In the genomic region with DNA sequence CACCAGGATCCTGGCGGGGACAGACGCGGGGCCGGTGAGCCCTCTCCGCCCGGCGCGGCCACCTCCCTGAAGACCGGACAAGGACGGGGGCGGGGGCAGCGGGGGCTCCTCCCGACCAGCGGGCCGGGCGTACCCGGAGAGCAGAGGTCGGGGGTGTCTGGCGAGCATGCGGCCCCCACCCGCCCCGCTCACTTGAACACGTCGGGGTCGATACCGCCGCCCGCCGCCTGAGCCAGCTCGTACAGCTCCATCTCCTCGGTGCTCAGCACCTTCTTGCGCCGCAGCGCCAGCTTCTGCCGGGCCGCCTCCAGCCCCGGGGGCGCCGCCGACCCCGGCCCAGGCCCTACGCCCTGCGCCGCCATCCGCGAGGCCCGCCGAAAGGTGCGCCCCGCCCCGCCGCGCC, we compare ENCODE assay signal across 8 cellular contexts. TPM values are rescaled to one million over a fixed set of nuclear protein-coding genes. Genes with fewer than 3 reads are reported as not detected.
DNase-seq lines count a peak whose midpoint lies in the region; ATAC-seq and TF ChIP-seq lines count a peak whose summit lies in the region.
"Not testable (repeated sequence)": the region's sequence is repeated elsewhere in the genome, so short reads cannot be mapped to it uniquely, and the experiment has no call there.

Gene MZT2A (minus strand): TSS at position 383 of the 403 bp plus-strand sequence. CDS start 21 bp downstream, at position 362.

- H3K36me3 ChIP-seq in thyroid gland, result not testable (repeated sequence)

- ATAC-seq in GM21786 (IDR thresholded peaks at IDR 0.05; ENCODE audit: unreplicated experiment) (peak; percentile 1), HG03469 (IDR thresholded peaks at IDR 0.05; ENCODE audit: unreplicated experiment) (peak; percentile 0), left ventricle myocardium superior (peak; percentile 0)
- not testable (repeated sequence) for ATAC-seq in central memory CD8-positive, alpha-beta T cell (replicated peaks; ENCODE audit: extremely low read depth, poor library complexity, severe bottlenecking)

- peaks cover 26% of the 10 kb centered on the region for H3K4me1 Mint-ChIP-seq in T-helper 2 cell treated with Interferon-gamma antibody and Interleukin-4, amounts not matched to agents 5 μg/mL and 100 μg/mL, for 36 hours (ENCODE audit: low read depth)
- peaks cover 45% of the 10 kb centered on the region for H3K4me1 Mint-ChIP-seq in central memory CD8-positive, alpha-beta T cell
- H3K4me1 Mint-ChIP-seq in neural crest cell, result peaks cover 21% of the 10 kb centered on the region

- intact Hi-C loops in left ventricle myocardium superior (cut with micrococcal nuclease); thyroid gland (cut with DNase I): not testable (repeated sequence)

- peak within 1 kb of the TSS; percentile 99 for H3K4me3 ChIP-seq in GM12864 (ENCODE audit: low read depth, low read length)
- peak within 1 kb of the TSS; percentile 21 to 80 (median 67) for H3K4me3 ChIP-seq in thyroid gland (replicated peaks in 1 of 3)

- DNase-seq in GM12864 (ENCODE audit: low read depth); T-helper 2 cell treated with Interferon-gamma antibody and Interleukin-4, amounts not matched to agents 5 μg/mL and 100 μg/mL, for 36 hours (ENCODE audit: low spot score); central memory CD8-positive, alpha-beta T cell (ENCODE audit: low spot score in 2 of 2); left ventricle myocardium superior; neural crest cell (ENCODE audit: low read depth, low spot score): not testable (repeated sequence)
- DNase-seq in thyroid gland, result peak in 1 of 2 donors; percentile 37

- TF ChIP-seq CTCF in GM12864 (IDR thresholded peaks at IDR 0.05; ENCODE audit: low read depth, low read length, missing control alignments); neural crest cell (conservative IDR thresholded peaks at IDR 0.05); thyroid gland (IDR thresholded peaks at IDR 0.05): not testable (repeated sequence)

- not testable (repeated sequence) for H3K9me3 ChIP-seq in thyroid gland

- H3K4me1 ChIP-seq in thyroid gland, result peaks cover 24 to 46% of the 10 kb centered on the region in 2 donors

- WGBS in thyroid gland, 2 donors, result no CpG with 5 or more reads among the region's 53 CpGs

- not testable (repeated sequence) for H3K9me3 Mint-ChIP-seq in T-helper 2 cell treated with Interferon-gamma antibody and Interleukin-4, amounts not matched to agents 5 μg/mL and 100 μg/mL, for 36 hours; central memory CD8-positive, alpha-beta T cell; neural crest cell

- H3K36me3 Mint-ChIP-seq in T-helper 2 cell treated with Interferon-gamma antibody and Interleukin-4, amounts not matched to agents 5 μg/mL and 100 μg/mL, for 36 hours (ENCODE audit: low read depth), result peaks cover 24% of the 10 kb centered on the region
- H3K36me3 Mint-ChIP-seq in central memory CD8-positive, alpha-beta T cell (ENCODE audit: insufficient read depth), result peaks cover 25% of the 10 kb centered on the region
- H3K36me3 Mint-ChIP-seq in neural crest cell (ENCODE audit: low read depth), result not testable (repeated sequence)

- peak within 1 kb of the TSS; percentile 99 for H3K27ac Mint-ChIP-seq in T-helper 2 cell treated with Interferon-gamma antibody and Interleukin-4, amounts not matched to agents 5 μg/mL and 100 μg/mL, for 36 hours
- H3K27ac Mint-ChIP-seq in central memory CD8-positive, alpha-beta T cell (ENCODE audit: low read depth), result peak within 1 kb of the TSS; percentile 96
- H3K27ac Mint-ChIP-seq in neural crest cell (ENCODE audit: unreplicated experiment), result peak within 1 kb of the TSS; percentile 94

- not testable (repeated sequence) for H3K27me3 Mint-ChIP-seq in T-helper 2 cell treated with Interferon-gamma antibody and Interleukin-4, amounts not matched to agents 5 μg/mL and 100 μg/mL, for 36 hours (ENCODE audit: low read depth); central memory CD8-positive, alpha-beta T cell; neural crest cell (ENCODE audit: low read depth)

- not testable (repeated sequence) for TF ChIP-seq POLR2A in thyroid gland (IDR thresholded peaks at IDR 0.05)

- not testable (repeated sequence) for H3K27me3 ChIP-seq in thyroid gland

- H3K4me3 Mint-ChIP-seq in T-helper 2 cell treated with Interferon-gamma antibody and Interleukin-4, amounts not matched to agents 5 μg/mL and 100 μg/mL, for 36 hours, result peak within 1 kb of the TSS; percentile 98
- peak within 1 kb of the TSS; percentile 94 for H3K4me3 Mint-ChIP-seq in central memory CD8-positive, alpha-beta T cell
- peak within 1 kb of the TSS; percentile 96 for H3K4me3 Mint-ChIP-seq in neural crest cell

- peak within 1 kb of the TSS; percentile 74 to 93 (median 75) for H3K27ac ChIP-seq in thyroid gland

RNA-seq across cellular contexts. Expression of gene MZT2A, which starts in this region (rescaled TPM):
- total RNA-seq in left ventricle myocardium superior (370 TPM), neural crest cell (114 TPM in 2 replicates), thyroid gland (100 to 1,000 TPM in 2 of 4 donors, 10 to 100 TPM in 2; 60.6 to 116 (median 91.8) TPM)
